In genomic region chr1:183593356-183593755, GRCh38 we compare ENCODE assay signal across 10 cellular contexts. TPM values are rescaled to one million over a fixed set of nuclear protein-coding genes. Genes with fewer than 3 reads are reported as not detected.
DNase-seq lines count a peak whose midpoint lies in the region; ATAC-seq and TF ChIP-seq lines count a peak whose summit lies in the region.
"Had no signal": no experiment of that assay in that cellular context is flagged by ENCODE, and none has a peak within 500 bp of the region (broad histone marks: within the 10 kb centered on the region; RNA-seq: fewer than 3 reads in every experiment).

No MANE protein-coding gene starts in this region.

- peak overlapping the region; percentile 30 to 67 (median 58); a peak in 19 of 22 replicates for H3K9ac ChIP-seq in BLaER1 treated with 17β-estradiol and CSF1 and Interleukin-3, amounts not matched to agents 10 nM and 100 nM

- H3K36me3 ChIP-seq in BLaER1 treated with 17β-estradiol and CSF1 and Interleukin-3, amounts not matched to agents 10 nM and 100 nM = no peaks in the 10 kb centered on the region; a peak in 1 of 22 replicates

- H3K27me3 ChIP-seq in BLaER1 treated with 17β-estradiol and CSF1 and Interleukin-3, amounts not matched to agents 10 nM and 100 nM = no peaks in the 10 kb centered on the region

- H3K4me2 ChIP-seq in BLaER1 treated with 17β-estradiol and CSF1 and Interleukin-3, amounts not matched to agents 10 nM and 100 nM = peak overlapping the region; percentile 76 to 100 (median 88)

- DNase-seq in HT-29 (ENCODE audit: low spot score) (no peak), cerebellar nuclear complex (lab: John Stamatoyannopoulos, UW) (no peak), NCI-H1092 treated with DMSO at 0.1 percent for 48 hours (lab: John Stamatoyannopoulos, UW) (no peak)
- DNase-seq: DMS 273 treated with DMSO at 0.1 percent for 48 hours, NCI-H510A treated with DMSO at 0.1 percent for 48 hours had no signal

- H3K9me3 ChIP-seq in BLaER1 treated with 17β-estradiol and CSF1 and Interleukin-3, amounts not matched to agents 10 nM and 100 nM (replicated peaks in 1 of 11) = peaks cover 0 to 10% (median 0%) of the 10 kb centered on the region in 11 experiments; a peak in 4 of 22 replicates

- peak overlapping the region; percentile 85 to 98 (median 94) for H3K27ac ChIP-seq in BLaER1 treated with 17β-estradiol and CSF1 and Interleukin-3, amounts not matched to agents 10 nM and 100 nM
- peak overlapping the region; percentile 34 for H3K27ac ChIP-seq in cingulate gyrus (ENCODE audit: low read depth, low read length)

- H3K4me3 ChIP-seq in BLaER1 treated with 17β-estradiol and CSF1 and Interleukin-3, amounts not matched to agents 10 nM and 100 nM = no peak overlapping the region; a peak in 1 of 20 replicates

- H3K4me1 ChIP-seq in BLaER1 treated with 17β-estradiol and CSF1 and Interleukin-3, amounts not matched to agents 10 nM and 100 nM = peaks cover 57 to 99% (median 92%) of the 10 kb centered on the region in 10 experiments

- no peaks in the 10 kb centered on the region; a peak in 1 of 22 replicates for H4K20me1 ChIP-seq in BLaER1 treated with 17β-estradiol and CSF1 and Interleukin-3, amounts not matched to agents 10 nM and 100 nM

- ATAC-seq in GM19455 (IDR thresholded peaks at IDR 0.05; ENCODE audit: unreplicated experiment) = peak; percentile 43
- peak; percentile 60 for ATAC-seq in HG03354 (IDR thresholded peaks at IDR 0.05; ENCODE audit: poor library complexity, severe bottlenecking, unreplicated experiment)
- ATAC-seq in SK-N-SH treated with all-trans-retinoic acid at 6 μM for 48 hours = no peak; the same call in 2 of the 3 replicates

TF ChIP-seq in SK-N-SH treated with all-trans-retinoic acid at 6 μM for 48 hours, 23 proteins besides CTCF, POLR2A, EP300 and RAD21:
- TF ChIP-seq ZNF70 (CRISPR knock-in tag; IDR thresholded peaks at IDR 0.05) = no peak
- TF ChIP-seq CSRNP3 (CRISPR knock-in tag; IDR thresholded peaks at IDR 0.05) = no peak

RNA-seq across cellular contexts. Expression of gene NCF2, which starts 3.1 kb away (rescaled TPM):
- total RNA-seq in HT-29 (2014; rRNA removed; shearing (Covaris generic)) = 0.34 and 1.6 TPM in 2 replicates

RNA-seq across cellular contexts. Expression of gene ARPC5, which starts 42.2 kb away (rescaled TPM):
- total RNA-seq in HT-29 (2014; rRNA removed; shearing (Covaris generic)) = 110 and 113 TPM in 2 replicates

RNA-seq across cellular contexts. Expression of gene APOBEC4, which starts 59.8 kb away (rescaled TPM):
- not detected in 2 replicates for total RNA-seq in HT-29 (2014; rRNA removed; shearing (Covaris generic))
